28 cellular contexts compared by ENCODE assay signal in the genomic region with DNA sequence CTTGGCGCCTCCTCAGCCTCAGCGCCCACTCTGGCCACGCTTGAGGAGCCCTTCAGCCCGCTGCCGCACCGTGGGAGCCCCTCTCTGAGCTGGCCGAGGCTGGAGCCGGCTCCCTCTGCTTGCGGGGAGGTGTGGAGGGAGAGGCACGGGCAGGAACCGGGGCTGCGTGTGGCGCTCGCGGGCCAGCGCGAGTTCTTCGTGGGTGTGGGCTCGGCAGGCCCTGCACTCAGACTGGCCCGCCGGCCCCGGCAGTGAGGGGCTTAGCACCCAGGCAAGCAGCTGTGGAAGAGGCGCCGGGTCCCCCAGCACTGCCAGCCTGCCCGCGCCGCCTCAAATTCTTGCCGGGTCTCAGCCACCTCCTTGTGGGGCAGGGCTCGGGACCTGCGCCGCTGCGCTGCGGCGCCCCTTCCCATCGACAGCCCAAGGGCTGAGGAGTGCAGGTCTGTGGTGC.
DNase-seq lines count a peak whose midpoint lies in the region; ATAC-seq, FAIRE-seq and TF ChIP-seq lines count a peak whose summit lies in the region.
"Had no signal": no experiment of that assay in that cellular context is flagged by ENCODE, and none has a peak within 500 bp of the region (broad histone marks: within the 10 kb centered on the region; RNA-seq: fewer than 3 reads in every experiment).

No MANE protein-coding gene starts in this region.

- peaks cover 8% of the 10 kb centered on the region for H3K9me3 Mint-ChIP-seq in type B pancreatic cell

- no peak for TF ChIP-seq EP300 in K562 (IDR thresholded peaks at IDR 0.05; ENCODE audit: low read length)

- H3K36me3 Mint-ChIP-seq in type B pancreatic cell: peaks cover 4% of the 10 kb centered on the region
- H3K36me3 Mint-ChIP-seq: CD14-positive monocyte; CD4-positive, CD25-positive, alpha-beta regulatory T cell had no signal

- ATAC-seq in K562 (no peak; the same call in 2 of the 3 replicates), GM18502 (IDR thresholded peaks at IDR 0.05; ENCODE audit: poor library complexity, unreplicated experiment) (no peak), GM18909 (IDR thresholded peaks at IDR 0.05; ENCODE audit: poor library complexity, unreplicated experiment) (no peak), heart left ventricle (no peak)
- ATAC-seq: GM12878 had no signal

- H3K4me3 ChIP-seq in K562: no peak overlapping the region
- H3K4me3 ChIP-seq in coronary artery: no peak overlapping the region
- no peak overlapping the region for H3K4me3 ChIP-seq in heart left ventricle
- H3K4me3 ChIP-seq: BLaER1, GM12878 had no signal

- TF ChIP-seq CTCF in K562 (IDR thresholded peaks at IDR 0.05 in 2 of 3, conservative IDR thresholded peaks at IDR 0.05 in 1 of 3; ENCODE audit: insufficient read depth in 2 of 3, low read depth in 1 of 3, low read length in 3 of 3): no peak
- TF ChIP-seq CTCF in coronary artery (IDR thresholded peaks at IDR 0.05): no peak
- TF ChIP-seq CTCF in type B pancreatic cell (conservative IDR thresholded peaks at IDR 0.05): no peak
- no peak for TF ChIP-seq CTCF in heart left ventricle (IDR thresholded peaks at IDR 0.05)

- no peaks in the 10 kb centered on the region for H3K9me1 ChIP-seq in K562 (ENCODE audit: control insufficient read depth, insufficient read depth, low read length)

- H3K27ac ChIP-seq in K562 (ENCODE audit: extremely low read depth, low read depth, low read length) (no peak overlapping the region), coronary artery (no peak overlapping the region), heart left ventricle (no peak overlapping the region)
- H3K27ac ChIP-seq: BLaER1 had no signal

- intact Hi-C loops in K562 (cut with micrococcal nuclease) (no loop called here), heart left ventricle (cut with DNase I) (no loop called here)

- H3K9me3 ChIP-seq in K562 (replicated peaks; ENCODE audit: control insufficient read depth, insufficient read depth, low read depth, low read length) (peaks cover 10% of the 10 kb centered on the region), heart left ventricle (peaks cover 0 to 23% (median 10%) of the 10 kb centered on the region in 12 donors)

- no peaks in the 10 kb centered on the region for H3K79me2 ChIP-seq in K562 (ENCODE audit: control insufficient read depth, insufficient read depth, low read length)

- H2AFZ ChIP-seq in K562 (ENCODE audit: low read depth, low read length): no peak overlapping the region

- H3K9ac ChIP-seq in K562 (ENCODE audit: insufficient read depth in 1 of 2, low read depth in 2 of 2, low read length in 2 of 2): no peak overlapping the region
- H3K9ac ChIP-seq: BLaER1 had no signal

- no peaks in the 10 kb centered on the region for H3K4me1 Mint-ChIP-seq in type B pancreatic cell (ENCODE audit: unreplicated experiment)
- H3K4me1 Mint-ChIP-seq: CD14-positive monocyte; CD4-positive, alpha-beta memory T cell; CD4-positive, CD25-positive, alpha-beta regulatory T cell; CD8-positive, alpha-beta memory T cell had no signal

- no peak overlapping the region for H3K4me3 Mint-ChIP-seq in type B pancreatic cell
- H3K4me3 Mint-ChIP-seq: CD14-positive monocyte; CD4-positive, alpha-beta memory T cell; CD4-positive, CD25-positive, alpha-beta regulatory T cell; CD8-positive, alpha-beta memory T cell had no signal

- no peak overlapping the region for H3K4me2 ChIP-seq in K562 (ENCODE audit: insufficient read depth, low read length)
- H3K4me2 ChIP-seq: BLaER1 had no signal

- no peak for TF ChIP-seq POLR2A in K562 (conservative IDR thresholded peaks at IDR 0.05)
- TF ChIP-seq POLR2A in heart left ventricle (IDR thresholded peaks at IDR 0.05): no peak

- no peaks in the 10 kb centered on the region for H4K20me1 ChIP-seq in K562 (replicated peaks; ENCODE audit: control insufficient read depth, insufficient read depth, low read length)
- H4K20me1 ChIP-seq: BLaER1 had no signal

- WGBS in K562 (ENCODE audit: insufficient coverage, low coverage, missing lambda C conversion rate): 93% methylated on average over 29 of the region's 35 CpGs
- 96 to 100% (median 97%) methylated on average over 5 to 35 of the region's 35 CpGs for WGBS in heart left ventricle, 4 donors

- FAIRE-seq in K562 (lab: Jason Lieb, UNC): no peak
- FAIRE-seq: A204.1, GM12878, GM12892 had no signal

- H3K27me3 Mint-ChIP-seq in type B pancreatic cell: no peaks in the 10 kb centered on the region
- H3K27me3 Mint-ChIP-seq: CD4-positive, CD25-positive, alpha-beta regulatory T cell; CD8-positive, alpha-beta memory T cell had no signal

- TF ChIP-seq RAD21 in K562 (CRISPR knock-in tag; conservative IDR thresholded peaks at IDR 0.05 in 1 of 2, IDR thresholded peaks at IDR 0.05 in 1 of 2): no peak

- CTCF ChIA-PET in K562 (lab: Yijun Ruan, JAX; ENCODE audit: low intra/inter-chr PET ratio): no interaction called here

- peaks cover 9 to 11% of the 10 kb centered on the region in 2 experiments; a peak in 4 of 5 replicates for H3K4me1 ChIP-seq in K562 (replicated peaks in 1 of 2; ENCODE audit: control insufficient read depth in 2 of 2, insufficient read depth in 2 of 2, low read length in 2 of 2)
- no peaks in the 10 kb centered on the region for H3K4me1 ChIP-seq in heart left ventricle
- H3K4me1 ChIP-seq: BE2C, BLaER1 had no signal

- in situ Hi-C loops in K562 (cut with MboI): no loop called here

- DNase-seq in K562 (ENCODE audit: extremely low read depth in 1 of 4, low spot score in 3 of 4) (no peak), coronary artery (ENCODE audit: low spot score) (peak; percentile 55), mesenteric fat pad (ENCODE audit: low spot score) (peak; percentile 77), type B pancreatic cell (ENCODE audit: extremely low spot score, unreplicated experiment) (peak; percentile 55), heart left ventricle (no peak), HuH-7.5 (ENCODE audit: low spot score) (no peak)
- DNase-seq: 8988T; ACHN; BE2C; C1 segment of cervical spinal cord; CD4-positive, alpha-beta memory T cell; CD4-positive, CD25-positive, alpha-beta regulatory T cell; CD8-positive, alpha-beta memory T cell; COR-L47; DMS 273 treated with DMSO at 0.1 percent for 48 hours; DMS153; DMS53; DMS79; DND-41; EL; GDM1 had no signal

- H3K27me3 ChIP-seq in K562 (ENCODE audit: control insufficient read depth in 2 of 2, insufficient read depth in 2 of 2, low read length in 2 of 2): no peaks in the 10 kb centered on the region
- H3K27me3 ChIP-seq in heart left ventricle: no peaks in the 10 kb centered on the region
- H3K27me3 ChIP-seq: BE2C, BLaER1 had no signal

- H3K27ac Mint-ChIP-seq in type B pancreatic cell: no peak overlapping the region
- H3K27ac Mint-ChIP-seq: CD14-positive monocyte; CD4-positive, alpha-beta memory T cell; CD4-positive, CD25-positive, alpha-beta regulatory T cell; CD8-positive, alpha-beta memory T cell had no signal

- H3K36me3 ChIP-seq in K562 (ENCODE audit: control insufficient read depth, insufficient read depth, low read length): no peaks in the 10 kb centered on the region
- H3K36me3 ChIP-seq in heart left ventricle: no peaks in the 10 kb centered on the region
- H3K36me3 ChIP-seq: BE2C, BLaER1 had no signal

- BruUV-seq in K562 (replicated peaks; lab: Mats Ljungman, UMichigan): no TSS peak

- POLR2A ChIA-PET in K562 (lab: Yijun Ruan, JAX): interaction anchor here (0.6 to 3.6 kb wide), 6 partner anchors 9 to 59 kb away, joined by 3 to 14 read pairs (median 4); no protein-coding TSS in a partner anchor

TF ChIP-seq in K562, 482 proteins besides CTCF, POLR2A, EP300 and RAD21 (continues in another document):
- TF ChIP-seq ZNF830 (CRISPR knock-in tag; IDR thresholded peaks at IDR 0.05) (no peak), ZNF197 (CRISPR knock-in tag; IDR thresholded peaks at IDR 0.05; ENCODE audit: low read depth) (no peak), ZNF76 (CRISPR knock-in tag; IDR thresholded peaks at IDR 0.05; ENCODE audit: borderline replicate concordance) (no peak), RBM15 (IDR thresholded peaks at IDR 0.05; ENCODE audit: insufficient read depth, low read length) (no peak), MBD2 (IDR thresholded peaks at IDR 0.05; ENCODE audit: borderline replicate concordance, low read depth) (no peak), RUNX1 (IDR thresholded peaks at IDR 0.05; ENCODE audit: low read depth) (no peak)
- TF ChIP-seq, protein P1, sequence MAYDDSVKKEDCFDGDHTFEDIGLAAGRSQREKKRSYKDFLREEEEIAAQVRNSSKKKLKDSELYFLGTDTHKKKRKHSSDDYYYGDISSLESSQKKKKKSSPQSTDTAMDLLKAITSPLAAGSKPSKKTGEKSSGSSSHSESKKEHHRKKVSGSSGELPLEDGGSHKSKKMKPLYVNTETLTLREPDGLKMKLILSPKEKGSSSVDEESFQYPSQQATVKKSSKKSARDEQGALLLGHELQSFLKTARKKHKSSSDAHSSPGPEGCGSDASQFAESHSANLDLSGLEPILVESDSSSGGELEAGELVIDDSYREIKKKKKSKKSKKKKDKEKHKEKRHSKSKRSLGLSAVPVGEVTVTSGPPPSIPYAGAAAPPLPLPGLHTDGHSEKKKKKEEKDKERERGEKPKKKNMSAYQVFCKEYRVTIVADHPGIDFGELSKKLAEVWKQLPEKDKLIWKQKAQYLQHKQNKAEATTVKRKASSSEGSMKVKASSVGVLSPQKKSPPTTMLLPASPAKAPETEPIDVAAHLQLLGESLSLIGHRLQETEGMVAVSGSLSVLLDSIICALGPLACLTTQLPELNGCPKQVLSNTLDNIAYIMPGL (CRISPR knock-in tag; IDR thresholded peaks at IDR 0.05): no peak

Comparison
In these comparisons a context has a peak if more than half of its experiments do, and no peak if none do; other contexts are left out.
1. DNase-seq: peak in coronary artery (single experiment), mesenteric fat pad (single experiment) and type B pancreatic cell (single experiment); none in K562 (0 of 4), heart left ventricle (0 of 5) and HuH-7.5 (single experiment).